In genomic region chr7:95794917-95795515, GRCh38 we compare ENCODE assay signal across 9 cellular contexts. TPM values are rescaled to one million over a fixed set of nuclear protein-coding genes. Genes with fewer than 3 reads are reported as not detected.
DNase-seq lines count a peak whose midpoint lies in the region; ATAC-seq, FAIRE-seq and TF ChIP-seq lines count a peak whose summit lies in the region.
"Had no signal": no experiment of that assay in that cellular context is flagged by ENCODE, and none has a peak within 500 bp of the region (broad histone marks: within the 10 kb centered on the region; RNA-seq: fewer than 3 reads in every experiment).

No MANE protein-coding gene starts in this region.

- H3K36me3 ChIP-seq in kidney (ENCODE audit: control insufficient read depth in 1 of 2, insufficient read depth in 2 of 2, low read length in 2 of 2) (no peaks in the 10 kb centered on the region), tibial nerve (no peaks in the 10 kb centered on the region)

- DNase-seq in GM10248 (ENCODE audit: extremely low spot score), result no peak
- DNase-seq in RPMI8226, result peak; percentile 28
- DNase-seq in kidney, result no peak
- DNase-seq in tibial nerve (ENCODE audit: low spot score in 2 of 2), result no peak

- 83 to 88% methylated on average over 3 of the region's 3 CpGs for WGBS in tibial nerve, 2 donors

- no peak for FAIRE-seq in kidney (lab: Jason Lieb, UNC)

- CTCF ChIA-PET in GM10248 (lab: Yijun Ruan, JAX), result interaction anchor here (0.5 to 2.5 kb wide), 8 partner anchors 11 to 77 kb away, joined by 3 to 8 read pairs (median 4); partner anchors contain the start of gene DYNC1I1

- TF ChIP-seq CTCF in GM10248 (IDR thresholded peaks at IDR 0.05; ENCODE audit: control extremely low read depth, extremely low read depth, low read depth, missing control alignments) (peak; percentile 8), kidney (IDR thresholded peaks at IDR 0.05; ENCODE audit: borderline replicate concordance, extremely low read depth, insufficient read depth) (peak; percentile 34), tibial nerve (IDR thresholded peaks at IDR 0.05) (no peak)

- no peak for TF ChIP-seq POLR2A in tibial nerve (IDR thresholded peaks at IDR 0.05)

- TF ChIP-seq EP300 in tibial nerve (IDR thresholded peaks at IDR 0.05), result no peak

- ATAC-seq in HG03039 (IDR thresholded peaks at IDR 0.05; ENCODE audit: unreplicated experiment) (peak; percentile 81), HG02678 (IDR thresholded peaks at IDR 0.05; ENCODE audit: unreplicated experiment) (no peak), HG03457 (IDR thresholded peaks at IDR 0.05; ENCODE audit: unreplicated experiment) (no peak), GM18870 (IDR thresholded peaks at IDR 0.05; ENCODE audit: unreplicated experiment) (no peak)

- no peak overlapping the region for H3K9ac ChIP-seq in kidney (ENCODE audit: low read length in 2 of 2)

- H3K4me3 ChIP-seq in kidney (ENCODE audit: low read length in 2 of 2) (no peak overlapping the region), tibial nerve (no peak overlapping the region)

- H3K9me3 ChIP-seq in kidney (ENCODE audit: control insufficient read depth in 1 of 2, low read length in 2 of 2) (no peaks in the 10 kb centered on the region), tibial nerve (peaks cover 0 to 4% (median 0%) of the 10 kb centered on the region in 4 donors)

- H3K4me1 ChIP-seq in kidney (ENCODE audit: control insufficient read depth in 1 of 2, insufficient read depth in 1 of 2, low read depth in 1 of 2, low read length in 2 of 2) (no peaks in the 10 kb centered on the region), tibial nerve (no peaks in the 10 kb centered on the region)

- no peak overlapping the region for H3K27ac ChIP-seq in kidney (ENCODE audit: low read depth in 2 of 2, low read length in 2 of 2)
- H3K27ac ChIP-seq in tibial nerve, result no peak overlapping the region

- H3K27me3 ChIP-seq in tibial nerve, result no peaks in the 10 kb centered on the region

- intact Hi-C loops in kidney (cut with DNase I), result no loop called here

- POLR2A ChIA-PET in GM10248 (lab: Yijun Ruan, JAX), result no interaction called here

RNA-seq across cellular contexts. Expression of gene DYNC1I1, which starts 22.7 kb away (rescaled TPM):
- 2.6 TPM for total RNA-seq in kidney
- polyA plus RNA-seq in kidney (ENCODE audit: insufficient read depth, low read depth, low replicate concordance), result 2.3 TPM
- total RNA-seq in tibial nerve, result 10 to 100 TPM in 2 of 4 donors, 1 to 10 TPM in 2; 5.5 to 12.0 (median 9.8) TPM
- total RNA-seq: T-helper 2 cell treated with Interferon-gamma antibody and Interleukin-4, amounts not matched to agents 100 ng/mL and 5 ng/mL, for 36 hours had no signal

Comparison
In these comparisons a context has a peak if more than half of its experiments do, and no peak if none do; other contexts are left out.
1. CTCF ChIP-seq: peak in GM10248 (single experiment) and kidney (single experiment); none in tibial nerve (0 of 5).